In genomic region chr6:68634503-68635411, GRCh38 we compare ENCODE assay signal across 8 cellular contexts. TPM values are rescaled to one million over a fixed set of nuclear protein-coding genes. Genes with fewer than 3 reads are reported as not detected.
DNase-seq lines count a peak whose midpoint lies in the region; ATAC-seq and TF ChIP-seq lines count a peak whose summit lies in the region.

Gene ADGRB3, plus strand, starts transcription at chr6:68635282. Its CDS starts 3,394 bp downstream, at chr6:68638676.

- no peak within 1 kb of the TSS for H2BK15ac ChIP-seq in neuronal stem cell (ENCODE audit: low read length)

- H3K4me2 ChIP-seq in PC-3 (ENCODE audit: low read length): peak within 1 kb of the TSS; percentile 73
- H3K4me2 ChIP-seq in neuronal stem cell (ENCODE audit: insufficient read depth, low read length, poor library complexity, severe bottlenecking): peak within 1 kb of the TSS; percentile 86

- H2AFZ ChIP-seq in PC-3 (ENCODE audit: low read length) (peak within 1 kb of the TSS; percentile 81), neuronal stem cell (ENCODE audit: low read length) (peak within 1 kb of the TSS; percentile 97)

- H3K4me1 ChIP-seq in PC-3 (ENCODE audit: insufficient read depth, low read length): no peaks in the 10 kb centered on the region
- peaks cover 4 to 7% of the 10 kb centered on the region in 2 donors for H3K4me1 ChIP-seq in adrenal gland (replicated peaks in 1 of 2)
- peaks cover 2 to 18% of the 10 kb centered on the region in 2 donors for H3K4me1 ChIP-seq in neuronal stem cell (ENCODE audit: control insufficient read depth in 2 of 2, insufficient read depth in 1 of 2, low read depth in 1 of 2, low read length in 2 of 2)

- WGBS in adrenal gland, 4 donors: 0 to 1% (median 1%) methylated on average over 12 to 92 of the region's 92 CpGs
- WGBS in neuronal stem cell (ENCODE audit: extremely low coverage in 2 of 2, insufficient read length in 2 of 2, insufficient replicate concordance in 1 of 2), 2 donors: no CpG with 5 or more reads among the region's 92 CpGs

- no peaks in the 10 kb centered on the region for H3K79me1 ChIP-seq in neuronal stem cell (ENCODE audit: low read depth, low read length)

- H4K20me1 ChIP-seq in PC-3 (ENCODE audit: low read length): no peaks in the 10 kb centered on the region

- H3K36me3 ChIP-seq in PC-3 (ENCODE audit: low read depth, low read length) (no peaks in the 10 kb centered on the region), adrenal gland (replicated peaks in 1 of 2) (no peaks in the 10 kb centered on the region), neuronal stem cell (replicated peaks in 1 of 2; ENCODE audit: control insufficient read depth in 2 of 2, insufficient read depth in 2 of 2, low read length in 2 of 2) (peaks cover 0 to 9% of the 10 kb centered on the region in 2 donors)

- peak within 1 kb of the TSS; percentile 85 for H3K18ac ChIP-seq in neuronal stem cell (ENCODE audit: low read length)

- H3K27ac ChIP-seq in PC-3 (ENCODE audit: low read length): no peak within 1 kb of the TSS
- H3K27ac ChIP-seq in adrenal gland: peak within 1 kb of the TSS in 3 of 5 donors; percentile 33 to 86 (median 83)
- H3K27ac ChIP-seq in neuronal stem cell (replicated peaks; ENCODE audit: low read length): peak within 1 kb of the TSS; percentile 60

- TF ChIP-seq CTCF in PC-3 (conservative IDR thresholded peaks at IDR 0.05; ENCODE audit: low read depth, low read length) (no peak), adrenal gland (IDR thresholded peaks at IDR 0.05) (peak in 2 of 6 experiments; percentile 16 to 30)

- H3K4ac ChIP-seq in neuronal stem cell (ENCODE audit: low read length): no peak within 1 kb of the TSS

- no peak within 1 kb of the TSS for H4K91ac ChIP-seq in neuronal stem cell (ENCODE audit: low read depth, low read length, poor library complexity)

- peak; percentile 69 for ATAC-seq in GM21737 (IDR thresholded peaks at IDR 0.05; ENCODE audit: unreplicated experiment)
- ATAC-seq in PC-3: peak; percentile 63
- ATAC-seq in Right ventricle myocardium inferior: peak; percentile 96

- H3K14ac ChIP-seq in neuronal stem cell (ENCODE audit: low read length): no peak within 1 kb of the TSS

- no peak within 1 kb of the TSS for H2BK120ac ChIP-seq in neuronal stem cell (ENCODE audit: low read depth, low read length)

- peak within 1 kb of the TSS; percentile 52 for H3K4me3 ChIP-seq in Jurkat, Clone E6-1 (ENCODE audit: low read length)
- peak within 1 kb of the TSS; percentile 72 for H3K4me3 ChIP-seq in PC-3 (ENCODE audit: low read length)
- peak within 1 kb of the TSS in 2 of 4 donors; percentile 41 to 74 for H3K4me3 ChIP-seq in adrenal gland
- peak within 1 kb of the TSS; percentile 80 to 91 for H3K4me3 ChIP-seq in neuronal stem cell (ENCODE audit: low read length in 2 of 2)

- H2BK12ac ChIP-seq in neuronal stem cell (ENCODE audit: low read length): no peak within 1 kb of the TSS

- H2AK5ac ChIP-seq in neuronal stem cell (ENCODE audit: low read depth, low read length): no peak within 1 kb of the TSS

- H3K79me2 ChIP-seq in PC-3 (ENCODE audit: low read length): no peaks in the 10 kb centered on the region

- H3K27me3 ChIP-seq in PC-3 (ENCODE audit: low read length) (peaks cover 69% of the 10 kb centered on the region), adrenal gland (no peaks in the 10 kb centered on the region), neuronal stem cell (ENCODE audit: control insufficient read depth in 3 of 3, insufficient read depth in 3 of 3, low read depth in 1 of 3, low read length in 3 of 3) (peaks cover 0 to 16% (median 0%) of the 10 kb centered on the region in 3 experiments)

- intact Hi-C loops in PC-3 (cut with micrococcal nuclease): loop anchor here (1.0 to 5.0 kb wide), 3 partner anchors 75 to 1473 kb away; no protein-coding TSS in a partner anchor
- intact Hi-C loops in adrenal gland (cut with DNase I): loop anchor here in 1 of 2 donors (5.0 kb wide), 1 partner anchor 143 kb away; no protein-coding TSS in a partner anchor
- intact Hi-C loops in Right ventricle myocardium inferior (cut with DNase I): loop anchor here (5.0 kb wide), 2 partner anchors 333 to 1473 kb away; no protein-coding TSS in a partner anchor

- BruUV-seq in PC-3 (replicated peaks; lab: Mats Ljungman, UMichigan): no TSS peak

- H3K9me2 ChIP-seq in PC-3 (replicated peaks; ENCODE audit: low read length): no peaks in the 10 kb centered on the region

- CTCF ChIA-PET in PC-3 (lab: Charles Lee): interaction anchor here (0.6 to 1.5 kb wide), 3 partner anchors 9 to 291 kb away, joined by 3 read pairs; no protein-coding TSS in a partner anchor

- POLR2A ChIA-PET in PC-3 (lab: Charles Lee; ENCODE audit: unreplicated experiment): interaction anchor here (0.6 kb wide), 1 partner anchor 69 kb away, joined by 5 read pairs; no protein-coding TSS in a partner anchor

- no peak within 1 kb of the TSS for H2BK5ac ChIP-seq in neuronal stem cell (ENCODE audit: low read length)

- H3K9me3 ChIP-seq in PC-3 (ENCODE audit: low read length): no peaks in the 10 kb centered on the region
- no peaks in the 10 kb centered on the region for H3K9me3 ChIP-seq in adrenal gland (replicated peaks in 1 of 3)
- no peaks in the 10 kb centered on the region for H3K9me3 ChIP-seq in neuronal stem cell (replicated peaks in 1 of 2; ENCODE audit: control insufficient read depth in 2 of 2, insufficient read depth in 1 of 2, low read depth in 1 of 2, low read length in 2 of 2)

- DNase-seq in EL (peak; percentile 39), PC-3 (peak; percentile 51), adrenal gland (peak; percentile 49 to 86 (median 62)), Right ventricle myocardium inferior (ENCODE audit: missing footprints) (peak; percentile 91), neuronal stem cell (ENCODE audit: low spot score) (peak; percentile 81), GDM1 (lab: John Stamatoyannopoulos, UW) (no peak)
- DNase-seq in Jurkat, Clone E6-1 (ENCODE audit: low read depth, low spot score): peak; percentile 68

- H3F3A ChIP-seq in PC-3 (ENCODE audit: low read length, unreplicated experiment): no peaks in the 10 kb centered on the region

- peak within 1 kb of the TSS; percentile 20; the same call in 1 of the 2 replicates for H3K9ac ChIP-seq in PC-3 (ENCODE audit: low read length)
- H3K9ac ChIP-seq in neuronal stem cell (ENCODE audit: low read depth, low read length, poor library complexity): peak within 1 kb of the TSS; percentile 75

- no peak within 1 kb of the TSS for H4K8ac ChIP-seq in neuronal stem cell (ENCODE audit: low read depth, low read length)

- no peak within 1 kb of the TSS for H3K23ac ChIP-seq in neuronal stem cell (ENCODE audit: low read depth, low read length, poor library complexity)

- peak in 1 of 2 donors; percentile 43 for TF ChIP-seq POLR2A in adrenal gland (IDR thresholded peaks at IDR 0.05)

RNA-seq across cellular contexts. Expression of gene ADGRB3, which starts in this region (rescaled TPM):
- polyA plus RNA-seq in Jurkat, Clone E6-1 (2012; ENCODE audit: insufficient read depth, insufficient read length): not detected
- total RNA-seq in PC-3 (2014; rRNA removed): 0.11 and 0.23 TPM in 2 replicates
- total RNA-seq in adrenal gland: 1 to 10 TPM; 1.3 to 4.8 (median 1.9) TPM
- polyA plus RNA-seq in adrenal gland: 1 to 10 TPM; 2.4 to 6.8 (median 4.6) TPM
- total RNA-seq in Right ventricle myocardium inferior: 1.7 TPM
- 1.7 TPM for polyA plus RNA-seq in neuronal stem cell (2013, experiment 1 of 2)
- polyA plus RNA-seq in neuronal stem cell (2013, experiment 2 of 2): 1.8 TPM

Comparison
In these comparisons a context has a peak if more than half of its experiments do, and no peak if none do; other contexts are left out.
1. Peak in DNase-seq, ATAC-seq, H3K4me3 ChIP-seq, H3K9ac ChIP-seq and H3K4me2 ChIP-seq in PC-3; RNA of the gene not detected or under 1 TPM.